In genomic region chr2:33607905-33608304, GRCh38 we compare ENCODE assay signal across 15 cellular contexts. TPM values are rescaled to one million over a fixed set of nuclear protein-coding genes. Genes with fewer than 3 reads are reported as not detected.
DNase-seq lines count a peak whose midpoint lies in the region; ATAC-seq and TF ChIP-seq lines count a peak whose summit lies in the region.
"Had no signal": no experiment of that assay in that cellular context is flagged by ENCODE, and none has a peak within 500 bp of the region (broad histone marks: within the 10 kb centered on the region; RNA-seq: fewer than 3 reads in every experiment).

No MANE protein-coding gene starts in this region.

- ATAC-seq in heart left ventricle: peak; percentile 65 to 80 (median 76)
- no peak for ATAC-seq in HG03280 (IDR thresholded peaks at IDR 0.05; ENCODE audit: unreplicated experiment)
- ATAC-seq in HG03135 (IDR thresholded peaks at IDR 0.05; ENCODE audit: unreplicated experiment): no peak
- ATAC-seq: GM12878, Panc1 had no signal

- intact Hi-C loops in heart left ventricle (cut with DNase I): no loop called here

- no peak for TF ChIP-seq CTCF in heart left ventricle (IDR thresholded peaks at IDR 0.05)

- H3K4me3 ChIP-seq in HUES6 (ENCODE audit: low read depth, low read length) (peak overlapping the region; percentile 22), heart left ventricle (peak overlapping the region in 3 of 12 donors; percentile 17 to 29 (median 28)), iPS-18a (ENCODE audit: low read length) (peak overlapping the region; percentile 41), skeletal muscle tissue (ENCODE audit: low read length in 3 of 3) (peak overlapping the region; percentile 11 to 52 (median 39))
- H3K4me3 ChIP-seq: GM12878 had no signal

- H3K9ac ChIP-seq in HUES6 (ENCODE audit: low read length) (no peak overlapping the region), iPS-18a (ENCODE audit: low read length) (no peak overlapping the region), skeletal muscle tissue (ENCODE audit: low read depth in 1 of 3, low read length in 3 of 3) (peak overlapping the region in 1 of 3 donors; percentile 67)

- H3K27ac ChIP-seq in HUES6 (ENCODE audit: low read depth, low read length) (peak overlapping the region; percentile 69), heart left ventricle (peak overlapping the region in 7 of 12 donors; percentile 49 to 78 (median 57)), iPS-18a (ENCODE audit: low read length) (peak overlapping the region; percentile 10), skeletal muscle tissue (ENCODE audit: low read depth, low read length) (peak overlapping the region; percentile 70)

- H3K4me1 ChIP-seq in HUES6 (ENCODE audit: control insufficient read depth, insufficient read depth, low read length) (peaks cover 40% of the 10 kb centered on the region), heart left ventricle (peaks cover 0 to 21% (median 0%) of the 10 kb centered on the region in 12 donors), iPS-18a (ENCODE audit: control insufficient read depth, low read depth, low read length) (peaks cover 42% of the 10 kb centered on the region), skeletal muscle tissue (ENCODE audit: control insufficient read depth in 3 of 3, insufficient read depth in 3 of 3, low read length in 3 of 3) (peaks cover 5 to 10% (median 7%) of the 10 kb centered on the region in 3 donors)

- no peak for TF ChIP-seq POLR2A in heart left ventricle (IDR thresholded peaks at IDR 0.05)

- peaks cover 33% of the 10 kb centered on the region for H3K9me3 ChIP-seq in HUES6 (ENCODE audit: control insufficient read depth, insufficient read depth, low read depth, low read length)
- no peaks in the 10 kb centered on the region for H3K9me3 ChIP-seq in heart left ventricle
- peaks cover 10% of the 10 kb centered on the region for H3K9me3 ChIP-seq in iPS-18a (ENCODE audit: control insufficient read depth, low read depth, low read length)
- no peaks in the 10 kb centered on the region for H3K9me3 ChIP-seq in skeletal muscle tissue (ENCODE audit: control insufficient read depth in 3 of 3, low read length in 3 of 3)

- H3K27me3 ChIP-seq in HUES6 (ENCODE audit: control insufficient read depth, insufficient read depth, low read length): no peaks in the 10 kb centered on the region
- H3K27me3 ChIP-seq in heart left ventricle: no peaks in the 10 kb centered on the region
- H3K27me3 ChIP-seq in iPS-18a (ENCODE audit: control insufficient read depth, insufficient read depth, low read length): no peaks in the 10 kb centered on the region
- H3K27me3 ChIP-seq in skeletal muscle tissue (ENCODE audit: control insufficient read depth in 3 of 3, insufficient read depth in 3 of 3, low read length in 3 of 3): no peaks in the 10 kb centered on the region

- WGBS in heart left ventricle, 4 donors: 25 to 41% (median 32%) methylated on average over 2 of the region's 2 CpGs

- DNase-seq in heart left ventricle (no peak), SW 1271 (lab: John Stamatoyannopoulos, UW) (no peak), NCI-H1436 (lab: John Stamatoyannopoulos, UW) (no peak)
- DNase-seq: Karpas-422, NCI-H2029, NCI-H2171 treated with DMSO at 0.1 percent for 48 hours, NCI-H774, SHP77 had no signal

- peaks cover 24% of the 10 kb centered on the region for H3K36me3 ChIP-seq in HUES6 (ENCODE audit: control insufficient read depth, insufficient read depth, low read length)
- no peaks in the 10 kb centered on the region for H3K36me3 ChIP-seq in heart left ventricle
- H3K36me3 ChIP-seq in iPS-18a (ENCODE audit: control insufficient read depth, low read depth, low read length): no peaks in the 10 kb centered on the region
- H3K36me3 ChIP-seq in skeletal muscle tissue (ENCODE audit: control insufficient read depth in 3 of 3, insufficient read depth in 3 of 3, low read length in 3 of 3): no peaks in the 10 kb centered on the region

RNA-seq across cellular contexts. Expression of gene FAM98A, which starts 8.8 kb away (rescaled TPM):
- total RNA-seq in heart left ventricle (10 to 100 TPM; 34.2 to 93.2 (median 66.4) TPM), skeletal muscle tissue (19.3 TPM)
- polyA plus RNA-seq in heart left ventricle: 100 to 1,000 TPM in 1 of 2 donors, 10 to 100 TPM in 1; 41.4 to 106 TPM

Comparison
In these comparisons a context has a peak if more than half of its experiments do, and no peak if none do; other contexts are left out.
1. H3K27ac ChIP-seq: peak in every context shown above with its lines; median percentile 70 in skeletal muscle tissue; 69 in HUES6; 57 in heart left ventricle; 10 in iPS-18a.
2. ATAC-seq: peak in heart left ventricle (4 of 4); none in HG03280 (single experiment) and HG03135 (single experiment).